ENCODE assay signal across 21 cellular contexts in genomic region chr9:98189412-98189811, GRCh38.
"Had no signal": no experiment of that assay in that cellular context is flagged by ENCODE, and none has a peak within 500 bp of the region (broad histone marks: within the 10 kb centered on the region; RNA-seq: fewer than 3 reads in every experiment).

No MANE protein-coding gene starts in this region.

- H3K27ac Mint-ChIP-seq: activated B cell treated with CpG ODN at 0.5 μM for 24 hours; activated CD8-positive, alpha-beta T cell treated with anti-CD3 and anti-CD28 coated beads for 36 hours; activated naive CD4-positive, alpha-beta T cell treated with anti-CD3 and anti-CD28 coated beads, Interleukin-2, amount 50 U/mL, for 24 hours had no signal

- H3K36me3 Mint-ChIP-seq: activated naive CD4-positive, alpha-beta T cell treated with anti-CD3 and anti-CD28 coated beads, Interleukin-2, amount 50 U/mL, for 24 hours; brain had no signal

- H3K27me3 Mint-ChIP-seq: activated B cell treated with CpG ODN at 0.5 μM for 24 hours; activated CD8-positive, alpha-beta T cell treated with anti-CD3 and anti-CD28 coated beads for 36 hours; activated naive CD4-positive, alpha-beta T cell treated with anti-CD3 and anti-CD28 coated beads, Interleukin-2, amount 50 U/mL, for 24 hours had no signal

- DNase-seq: activated B cell treated with CpG ODN at 0.5 μM for 24 hours; activated CD4-positive, alpha-beta T cell treated with anti-CD3 and anti-CD28 coated beads for 48 hours; activated effector memory CD4-positive, alpha-beta T cell treated with anti-CD3 and anti-CD28 coated beads, Interleukin-2, amount 50 U/mL, for 16 hours; activated T-cell treated with anti-CD3 and anti-CD28 coated beads, Interleukin-2, amount 50 U/mL, for 4 hours; central memory CD4-positive, alpha-beta T cell; cortex of kidney; effector memory CD4-positive, alpha-beta T cell; foreskin keratinocyte; glutamatergic neuron; kidney glomerular epithelial cell; mesendoderm; right cardiac atrium; stimulated activated CD4-positive, alpha-beta T cell treated with anti-CD3 and anti-CD28 coated beads, Interleukin-4, amount 100 ng/mL, for 4 hours; stimulated activated CD8-positive, alpha-beta memory T cell treated with anti-CD3 and anti-CD28 coated beads, Interleukin-4, amount 100 ng/mL, for 48 hours; stimulated activated naive CD8-positive, alpha-beta T cell treated with anti-CD3 and anti-CD28 coated beads, Interleukin-15, Interleukin-2, amounts not matched to agents 100 U/mL and 50 U/mL, for 24 hours; T-helper 2 cell had no signal

- H3K36me3 ChIP-seq: prostate gland had no signal

- H3K4me3 Mint-ChIP-seq: activated B cell treated with CpG ODN at 0.5 μM for 24 hours; activated CD8-positive, alpha-beta T cell treated with anti-CD3 and anti-CD28 coated beads for 36 hours; activated naive CD4-positive, alpha-beta T cell treated with anti-CD3 and anti-CD28 coated beads, Interleukin-2, amount 50 U/mL, for 24 hours; activated T-cell treated with anti-CD3 and anti-CD28 coated beads, Interleukin-2, amount 50 U/mL, for 4 hours had no signal

- H3K9me3 ChIP-seq: prostate gland had no signal

- H3K9me3 Mint-ChIP-seq: activated B cell treated with CpG ODN at 0.5 μM for 24 hours; activated CD8-positive, alpha-beta T cell treated with anti-CD3 and anti-CD28 coated beads for 36 hours; activated naive CD4-positive, alpha-beta T cell treated with anti-CD3 and anti-CD28 coated beads, Interleukin-2, amount 50 U/mL, for 24 hours; activated T-cell treated with anti-CD3 and anti-CD28 coated beads, Interleukin-2, amount 50 U/mL, for 4 hours had no signal

- H3K4me2 ChIP-seq: smooth muscle cell had no signal

- H3K4me3 ChIP-seq: prostate gland, smooth muscle cell had no signal

- ATAC-seq: activated CD8-positive, alpha-beta T cell treated with anti-CD3 and anti-CD28 coated beads for 36 hours; activated T-cell treated with anti-CD3 and anti-CD28 coated beads, Interleukin-2, amount 50 U/mL, for 4 hours; foreskin keratinocyte; right cardiac atrium; stimulated activated naive CD8-positive, alpha-beta T cell treated with anti-CD3 and anti-CD28 coated beads, Interleukin-15, Interleukin-2, amounts not matched to agents 100 U/mL and 50 U/mL, for 24 hours had no signal

- H3K27me3 ChIP-seq: foreskin keratinocyte had no signal

- H3K27ac ChIP-seq: foreskin keratinocyte had no signal
